In the genomic region with DNA sequence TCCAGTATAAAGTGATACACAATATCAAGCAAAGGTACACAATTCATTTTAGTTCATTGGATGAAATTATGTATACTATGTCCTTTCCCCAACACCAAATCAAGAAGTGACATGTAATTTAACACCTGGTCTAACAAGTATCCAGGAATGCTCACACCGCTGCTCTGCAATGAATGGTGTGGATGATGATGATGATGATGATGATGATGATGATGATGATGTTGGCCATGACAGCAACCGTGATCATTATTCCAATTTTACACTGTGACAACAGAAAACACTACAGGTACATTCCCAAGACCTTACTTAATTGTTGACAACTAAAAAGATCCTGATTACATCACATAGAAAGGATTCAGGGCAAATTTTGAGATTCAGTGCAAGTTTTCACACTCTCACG, we compare ENCODE assay signal across 27 cellular contexts.
DNase-seq lines count a peak whose midpoint lies in the region; ATAC-seq, FAIRE-seq and TF ChIP-seq lines count a peak whose summit lies in the region.
"Had no signal": no experiment of that assay in that cellular context is flagged by ENCODE, and none has a peak within 500 bp of the region (broad histone marks: within the 10 kb centered on the region; RNA-seq: fewer than 3 reads in every experiment).

No MANE protein-coding gene starts in this region.

- in situ Hi-C loops in IMR-90 (cut with MboI; ENCODE audit: low sequenced_read_pairs), result no loop called here

- no peak overlapping the region for H3K18ac ChIP-seq in IMR-90 (ENCODE audit: low read depth, low read length)

- DNase-seq in Caco-2 (no peak), D721Med (ENCODE audit: insufficient read length, low spot score) (no peak), IMR-90 (no peak), NAMALWA (ENCODE audit: low spot score) (no peak)
- no peak for DNase-seq in natural killer cell treated with Interleukin-12 subunit alpha and Interleukin-12 subunit beta and Interleukin-15 and Interleukin-18, amount 100 ng/mL, for 72 hours (ENCODE audit: low spot score)
- DNase-seq: 8988T; ACHN; BE2C; C1 segment of cervical spinal cord; Calu3; CD4-positive, alpha-beta memory T cell; CD4-positive, CD25-positive, alpha-beta regulatory T cell; CD8-positive, alpha-beta memory T cell; COR-L47; DMS 273 treated with DMSO at 0.1 percent for 48 hours; DMS153; DMS79; DND-41; EL; GDM1 had no signal

- H2AFZ ChIP-seq in IMR-90 (replicated peaks; ENCODE audit: low read length, poor library complexity), result no peak overlapping the region

- no peak overlapping the region for H3K4me3 Mint-ChIP-seq in Caco-2 (ENCODE audit: unreplicated experiment)
- H3K4me3 Mint-ChIP-seq in natural killer cell treated with Interleukin-12 subunit alpha and Interleukin-12 subunit beta and Interleukin-15 and Interleukin-18, amount 100 ng/mL, for 72 hours, result no peak overlapping the region
- H3K4me3 Mint-ChIP-seq: CD14-positive monocyte; CD4-positive, alpha-beta memory T cell; CD4-positive, CD25-positive, alpha-beta regulatory T cell; CD8-positive, alpha-beta memory T cell had no signal

- H2AK9ac ChIP-seq in IMR-90 (replicated peaks; ENCODE audit: low read depth, low read length, poor library complexity), result no peak overlapping the region

- FAIRE-seq in D721Med (lab: Jason Lieb, UNC), result peak; percentile 25
- FAIRE-seq: A204.1, GM12878, GM12892, GM18507 had no signal

- POLR2A ChIA-PET in Caco-2 (lab: Charles Lee) (no interaction called here), IMR-90 (lab: Charles Lee; ENCODE audit: unreplicated experiment) (no interaction called here)

- H3K56ac ChIP-seq in IMR-90 (ENCODE audit: extremely low read depth, insufficient read depth, low read length), result no peak overlapping the region

- no peak for TF ChIP-seq POLR2A in IMR-90 (IDR thresholded peaks at IDR 0.05; ENCODE audit: low read depth, low read length)

- no peak overlapping the region for H3K4me2 ChIP-seq in IMR-90 (ENCODE audit: low read depth, low read length)
- H3K4me2 ChIP-seq: BLaER1 had no signal

- peaks cover 46% of the 10 kb centered on the region for H3K4me1 Mint-ChIP-seq in Caco-2 (ENCODE audit: low read depth, unreplicated experiment)
- no peaks in the 10 kb centered on the region for H3K4me1 Mint-ChIP-seq in natural killer cell treated with Interleukin-12 subunit alpha and Interleukin-12 subunit beta and Interleukin-15 and Interleukin-18, amount 100 ng/mL, for 72 hours (ENCODE audit: low read depth in 2 of 2)
- H3K4me1 Mint-ChIP-seq: CD14-positive monocyte; CD4-positive, alpha-beta memory T cell; CD4-positive, CD25-positive, alpha-beta regulatory T cell; CD8-positive, alpha-beta memory T cell had no signal

- H2BK120ac ChIP-seq in IMR-90 (ENCODE audit: low read depth, low read length), result no peak overlapping the region

- H3K9me1 ChIP-seq in IMR-90 (ENCODE audit: insufficient read depth, low read length), result no peaks in the 10 kb centered on the region

- H2BK20ac ChIP-seq in IMR-90 (ENCODE audit: low read depth, low read length), result no peak overlapping the region

- H3K9ac ChIP-seq in IMR-90 (ENCODE audit: low read depth, low read length), result no peak overlapping the region
- H3K9ac ChIP-seq: BLaER1 had no signal

- CTCF ChIA-PET in Caco-2 (lab: Charles Lee), result interaction anchor here (1.3 kb wide), 1 partner anchor 173 kb away, joined by 5 read pairs; no protein-coding TSS in a partner anchor
- CTCF ChIA-PET in IMR-90 (lab: Yijun Ruan, JAX), result no interaction called here

- H3K27ac Mint-ChIP-seq in Caco-2 (ENCODE audit: unreplicated experiment), result peak overlapping the region; percentile 29
- no peak overlapping the region for H3K27ac Mint-ChIP-seq in natural killer cell treated with Interleukin-12 subunit alpha and Interleukin-12 subunit beta and Interleukin-15 and Interleukin-18, amount 100 ng/mL, for 72 hours
- H3K27ac Mint-ChIP-seq: CD14-positive monocyte; CD4-positive, alpha-beta memory T cell; CD4-positive, CD25-positive, alpha-beta regulatory T cell; CD8-positive, alpha-beta memory T cell had no signal

- no peak overlapping the region for H4K8ac ChIP-seq in IMR-90 (ENCODE audit: low read depth in 2 of 2, low read length in 2 of 2)

- H3K9me3 Mint-ChIP-seq in Caco-2 (ENCODE audit: unreplicated experiment), result peaks cover 10% of the 10 kb centered on the region
- H3K9me3 Mint-ChIP-seq in natural killer cell treated with Interleukin-12 subunit alpha and Interleukin-12 subunit beta and Interleukin-15 and Interleukin-18, amount 100 ng/mL, for 72 hours, result peaks cover 16% of the 10 kb centered on the region

- H2BK5ac ChIP-seq in IMR-90 (ENCODE audit: low read depth, low read length, poor library complexity, severe bottlenecking), result no peak overlapping the region

- dilution Hi-C loops in IMR-90 (cut with HindIII; ENCODE audit: low sequenced_read_pairs, unreplicated experiment), result no loop called here

- H3K27me3 Mint-ChIP-seq in Caco-2 (ENCODE audit: insufficient read depth, unreplicated experiment), result no peaks in the 10 kb centered on the region
- H3K27me3 Mint-ChIP-seq in natural killer cell treated with Interleukin-12 subunit alpha and Interleukin-12 subunit beta and Interleukin-15 and Interleukin-18, amount 100 ng/mL, for 72 hours, result no peaks in the 10 kb centered on the region
- H3K27me3 Mint-ChIP-seq: CD4-positive, alpha-beta memory T cell; CD4-positive, CD25-positive, alpha-beta regulatory T cell; CD8-positive, alpha-beta memory T cell had no signal

- peak overlapping the region; percentile 57; the same call in 1 of the 2 replicates for H2AK5ac ChIP-seq in IMR-90 (ENCODE audit: low read depth, low read length)

- H3K36me3 ChIP-seq in Caco-2 (ENCODE audit: control insufficient read depth, insufficient read depth, low read length) (no peaks in the 10 kb centered on the region), IMR-90 (ENCODE audit: control insufficient read depth, insufficient read depth, low read length) (no peaks in the 10 kb centered on the region)
- H3K36me3 ChIP-seq: BE2C, BLaER1 had no signal

- H3K4ac ChIP-seq in IMR-90 (ENCODE audit: low read depth, low read length), result no peak overlapping the region

- H3K4me3 ChIP-seq in Caco-2 (ENCODE audit: low read depth, low read length) (no peak overlapping the region), IMR-90 (ENCODE audit: insufficient read depth, low read depth, low read length) (no peak overlapping the region)
- H3K4me3 ChIP-seq: BLaER1, GM12878 had no signal

- no peak overlapping the region for H4K91ac ChIP-seq in IMR-90 (ENCODE audit: insufficient read depth, low read depth, low read length)

- H3K4me1 ChIP-seq in Caco-2 (peaks cover 42% of the 10 kb centered on the region), IMR-90 (ENCODE audit: control insufficient read depth, insufficient read depth, low read length) (0 out of 2 replicates have a peak, but pooled peaks cover 3% of the 10 kb centered on the region)
- H3K4me1 ChIP-seq: BE2C had no signal

- no peaks in the 10 kb centered on the region for H3K36me3 Mint-ChIP-seq in Caco-2 (ENCODE audit: insufficient read depth, unreplicated experiment)
- no peaks in the 10 kb centered on the region for H3K36me3 Mint-ChIP-seq in natural killer cell treated with Interleukin-12 subunit alpha and Interleukin-12 subunit beta and Interleukin-15 and Interleukin-18, amount 100 ng/mL, for 72 hours
- H3K36me3 Mint-ChIP-seq: CD14-positive monocyte; CD4-positive, alpha-beta memory T cell; CD4-positive, CD25-positive, alpha-beta regulatory T cell; CD8-positive, alpha-beta memory T cell had no signal

- intact Hi-C loops in Caco-2 (cut with micrococcal nuclease; ENCODE audit: unreplicated experiment), result loop anchor here (5.0 to 10.0 kb wide), 2 partner anchors 220 to 243 kb away; no protein-coding TSS in a partner anchor
- intact Hi-C loops in IMR-90 (cut with micrococcal nuclease), result no loop called here

- WGBS in IMR-90 (ENCODE audit: extremely low coverage in 2 of 2, insufficient read length in 1 of 2), 2 experiments, result no CpG with 5 or more reads among the region's 3 CpGs

- H4K5ac ChIP-seq in IMR-90 (ENCODE audit: low read depth, low read length), result no peak overlapping the region

- H3K23ac ChIP-seq in IMR-90 (ENCODE audit: low read depth, low read length), result no peak overlapping the region

- TF ChIP-seq RAD21 in IMR-90 (IDR thresholded peaks at IDR 0.05; ENCODE audit: low read length), result no peak

- H3K79me1 ChIP-seq in IMR-90 (ENCODE audit: low read depth in 1 of 2, low read length in 2 of 2), result no peaks in the 10 kb centered on the region

- H3K27me3 ChIP-seq in Caco-2 (replicated peaks; ENCODE audit: control insufficient read depth, insufficient read depth, low read length) (no peaks in the 10 kb centered on the region), IMR-90 (ENCODE audit: control insufficient read depth, insufficient read depth, low read length) (no peaks in the 10 kb centered on the region)
- H3K27me3 ChIP-seq: BE2C, BLaER1 had no signal

- no peak for ATAC-seq in IMR-90 (ENCODE audit: low read depth)
- ATAC-seq in HG02852 (IDR thresholded peaks at IDR 0.05; ENCODE audit: unreplicated experiment), result no peak
- ATAC-seq in natural killer cell treated with Interleukin-12 subunit alpha and Interleukin-12 subunit beta and Interleukin-15 and Interleukin-18, amount 100 ng/mL, for 72 hours, result no peak
- ATAC-seq: GM12878 had no signal

- no peaks in the 10 kb centered on the region for H4K20me1 ChIP-seq in IMR-90 (ENCODE audit: insufficient read depth, low read length)
- H4K20me1 ChIP-seq: BLaER1 had no signal

- no peak overlapping the region for H2BK15ac ChIP-seq in IMR-90 (ENCODE audit: low read depth, low read length)

- no TSS peak for BruUV-seq in Caco-2 (replicated peaks; lab: Mats Ljungman, UMichigan)
- no TSS peak for BruUV-seq in IMR-90 (replicated peaks; lab: Mats Ljungman, UMichigan)

- no peaks in the 10 kb centered on the region for H3K9me3 ChIP-seq in Caco-2
- no peaks in the 10 kb centered on the region for H3K9me3 ChIP-seq in IMR-90 (ENCODE audit: control insufficient read depth, insufficient read depth, low read length)
- H3K9me3 ChIP-seq: BE2C, BLaER1 had no signal

- H3K14ac ChIP-seq in IMR-90 (replicated peaks; ENCODE audit: low read depth, low read length), result no peak overlapping the region

- H3K27ac ChIP-seq in IMR-90 (ENCODE audit: insufficient read depth, low read length), result no peak overlapping the region
- H3K27ac ChIP-seq: BLaER1 had no signal

- TF ChIP-seq CTCF in Caco-2 (IDR thresholded peaks at IDR 0.05; ENCODE audit: insufficient read depth in 1 of 2, low read depth in 1 of 2, low read length in 1 of 2, severe bottlenecking in 1 of 2, unreplicated experiment in 1 of 2) (no peak), D721Med (IDR thresholded peaks at IDR 0.05; ENCODE audit: insufficient read depth, missing control alignments) (no peak), IMR-90 (conservative IDR thresholded peaks at IDR 0.05; ENCODE audit: low read depth, low read length) (no peak)

TF ChIP-seq in IMR-90, 13 proteins besides CTCF, POLR2A, EP300 and RAD21 (continues in another document):
- no peak for TF ChIP-seq RFX5 (IDR thresholded peaks at IDR 0.05; ENCODE audit: low read depth, low read length)
- no peak for TF ChIP-seq SMC3 (IDR thresholded peaks at IDR 0.05; ENCODE audit: low read depth, low read length)
- no peak for TF ChIP-seq FOS (IDR thresholded peaks at IDR 0.05; ENCODE audit: low read depth, low read length)
